In the genomic region with DNA sequence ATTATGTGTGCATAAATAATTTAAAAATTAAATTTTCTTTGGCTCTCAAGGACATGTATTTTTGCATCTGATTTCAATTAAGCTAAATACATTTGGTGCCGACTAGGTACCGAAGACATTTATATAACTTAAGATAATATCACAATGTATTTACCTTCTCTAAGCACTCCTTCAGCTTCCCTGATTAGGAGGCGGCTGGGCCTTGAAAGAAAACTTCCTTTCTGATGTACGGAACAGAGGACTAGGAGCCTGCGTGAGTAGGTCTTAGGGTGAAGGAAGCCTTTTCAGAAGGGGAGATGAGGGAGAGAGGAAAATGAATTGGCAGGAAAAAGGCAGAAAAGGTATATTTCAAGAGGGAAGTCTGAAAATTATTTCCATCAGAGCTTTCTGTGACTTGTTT, we compare ENCODE assay signal across 23 cellular contexts. TPM values are rescaled to one million over a fixed set of nuclear protein-coding genes. Genes with fewer than 3 reads are reported as not detected.
DNase-seq lines count a peak whose midpoint lies in the region; ATAC-seq and TF ChIP-seq lines count a peak whose summit lies in the region.
"Had no signal": no experiment of that assay in that cellular context is flagged by ENCODE, and none has a peak within 500 bp of the region (broad histone marks: within the 10 kb centered on the region; RNA-seq: fewer than 3 reads in every experiment).

No MANE protein-coding gene starts in this region.

- H3K9me3 Mint-ChIP-seq in stimulated activated memory B cell treated with anti-CD40 and anti-IgM and Interleukin-4, amounts not matched to agents 10 μg/mL and 1 μg/mL and 100 μg/mL, for 72 hours = no peaks in the 10 kb centered on the region
- H3K9me3 Mint-ChIP-seq: effector memory CD8-positive, alpha-beta T cell; HFFc6; nephron had no signal

- H4K20me1 ChIP-seq in SK-N-SH (ENCODE audit: insufficient read depth) = no peaks in the 10 kb centered on the region

- H3K4me3 Mint-ChIP-seq in stimulated activated memory B cell treated with anti-CD40 and anti-IgM and Interleukin-4, amounts not matched to agents 10 μg/mL and 1 μg/mL and 100 μg/mL, for 72 hours = peak overlapping the region; percentile 54
- H3K4me3 Mint-ChIP-seq: effector memory CD8-positive, alpha-beta T cell; HFFc6; nephron had no signal

- H3K4me1 Mint-ChIP-seq in stimulated activated memory B cell treated with anti-CD40 and anti-IgM and Interleukin-4, amounts not matched to agents 10 μg/mL and 1 μg/mL and 100 μg/mL, for 72 hours = peaks cover 46% of the 10 kb centered on the region
- H3K4me1 Mint-ChIP-seq: nephron had no signal

- no peaks in the 10 kb centered on the region for H3K9me3 ChIP-seq in SK-N-SH
- H3K9me3 ChIP-seq: MG63, uterus had no signal

- no peaks in the 10 kb centered on the region for H3K79me2 ChIP-seq in SK-N-SH (ENCODE audit: insufficient read depth)

- no peak overlapping the region for H3K4me2 ChIP-seq in SK-N-SH

- peak; percentile 58 for ATAC-seq in SK-N-SH treated with all-trans-retinoic acid at 6 μM for 48 hours
- no peak for ATAC-seq in stimulated activated memory B cell treated with anti-CD40 and anti-IgM and Interleukin-4, amounts not matched to agents 10 μg/mL and 1 μg/mL and 100 μg/mL, for 72 hours
- no peak for ATAC-seq in GM18511 (IDR thresholded peaks at IDR 0.05; ENCODE audit: unreplicated experiment)
- ATAC-seq: effector memory CD8-positive, alpha-beta T cell had no signal

- CTCF ChIA-PET in SK-N-SH (lab: Yijun Ruan, JAX) = interaction anchor here (1.3 to 1.4 kb wide), 2 partner anchors 27 to 109 kb away, joined by 3 read pairs; no protein-coding TSS in a partner anchor

- H3K4me1 ChIP-seq in SK-N-SH (ENCODE audit: control insufficient read depth in 1 of 2, insufficient read depth in 2 of 2, low read depth in 1 of 2, low read length in 1 of 2) = peaks cover 0 to 8% of the 10 kb centered on the region in 2 experiments; a peak in 1 of 4 replicates
- H3K4me1 ChIP-seq: uterus had no signal

- H3K9ac ChIP-seq in SK-N-SH = no peak overlapping the region

- H3K36me3 Mint-ChIP-seq in stimulated activated memory B cell treated with anti-CD40 and anti-IgM and Interleukin-4, amounts not matched to agents 10 μg/mL and 1 μg/mL and 100 μg/mL, for 72 hours = no peaks in the 10 kb centered on the region

- TF ChIP-seq EP300 in SK-N-SH (IDR thresholded peaks at IDR 0.05; ENCODE audit: borderline replicate concordance in 1 of 2, low read depth in 1 of 2, low read length in 1 of 2) = no peak

- no peaks in the 10 kb centered on the region for H3F3A ChIP-seq in SK-N-SH (replicated peaks; ENCODE audit: insufficient read depth)

- no peak overlapping the region for H3K4me3 ChIP-seq in SK-N-SH (ENCODE audit: low read depth in 2 of 2, low read length in 1 of 2)
- H3K4me3 ChIP-seq: MG63, SK-N-MC, skin epidermis, uterus had no signal

- H3K36me3 ChIP-seq in SK-N-SH (replicated peaks in 1 of 2; ENCODE audit: control insufficient read depth in 1 of 2, insufficient read depth in 2 of 2, low read length in 1 of 2) = no peaks in the 10 kb centered on the region
- H3K36me3 ChIP-seq: MG63, uterus had no signal

- DNase-seq in SK-N-SH (no peak), NCI-H69 (lab: John Stamatoyannopoulos, UW) (peak; percentile 41), cerebellar cortex (ENCODE audit: low spot score) (peak; percentile 8), dermis blood vessel endothelial cell (no peak), NCI-H446 treated with DMSO at 0.1 percent for 48 hours (lab: John Stamatoyannopoulos, UW) (no peak)
- DNase-seq: 8988T; activated CD8-positive, alpha-beta memory T cell treated with anti-CD3 and anti-CD28 coated beads for 24 hours; activated naive CD4-positive, alpha-beta T cell treated with anti-CD3 and anti-CD28 coated beads, Interleukin-2, amount 50 U/mL, for 16 hours; activated T-cell treated with anti-CD3 and anti-CD28 coated beads, Interleukin-2, amount 50 U/mL, for 48 hours; effector memory CD8-positive, alpha-beta T cell; HFFc6; IMR-90; NCI-H1694 treated with DMSO at 0.1 percent for 48 hours; stimulated activated CD4-positive, alpha-beta T cell treated with anti-CD3 and anti-CD28 coated beads, Interleukin-4, amount 100 ng/mL, for 24 hours; T-helper 9 cell had no signal

- H3K27me3 ChIP-seq in SK-N-SH (ENCODE audit: insufficient read depth) = no peaks in the 10 kb centered on the region
- H3K27me3 ChIP-seq: MG63, uterus had no signal

- no peaks in the 10 kb centered on the region for H3K9me2 ChIP-seq in SK-N-SH

- H3K27ac ChIP-seq in SK-N-SH (ENCODE audit: low read depth in 2 of 2, low read length in 1 of 2) = no peak overlapping the region
- H3K27ac ChIP-seq: SK-N-MC, uterus had no signal

- no peak for TF ChIP-seq RAD21 in SK-N-SH (IDR thresholded peaks at IDR 0.05; ENCODE audit: low read length)

- TF ChIP-seq CTCF in SK-N-SH (IDR thresholded peaks at IDR 0.05) = no peak

- H3K27me3 Mint-ChIP-seq in stimulated activated memory B cell treated with anti-CD40 and anti-IgM and Interleukin-4, amounts not matched to agents 10 μg/mL and 1 μg/mL and 100 μg/mL, for 72 hours = no peaks in the 10 kb centered on the region
- H3K27me3 Mint-ChIP-seq: effector memory CD8-positive, alpha-beta T cell had no signal

- H3K27ac Mint-ChIP-seq in stimulated activated memory B cell treated with anti-CD40 and anti-IgM and Interleukin-4, amounts not matched to agents 10 μg/mL and 1 μg/mL and 100 μg/mL, for 72 hours = peak overlapping the region; percentile 99
- H3K27ac Mint-ChIP-seq: effector memory CD8-positive, alpha-beta T cell; HFFc6; nephron had no signal

- no peak overlapping the region for H2AFZ ChIP-seq in SK-N-SH (ENCODE audit: low read depth)

- WGBS in SK-N-SH (ENCODE audit: low lambda C conversion rate) = 48% methylated on average over 5 of the region's 5 CpGs

- POLR2A ChIA-PET in SK-N-SH (lab: Yijun Ruan, JAX) = no interaction called here

TF ChIP-seq in SK-N-SH treated with all-trans-retinoic acid at 6 μM for 48 hours, 23 proteins besides CTCF, POLR2A, EP300 and RAD21 (continues in another document):
- no peak for TF ChIP-seq POU6F1 (CRISPR knock-in tag; IDR thresholded peaks at IDR 0.05; ENCODE audit: borderline replicate concordance, low read depth)
- TF ChIP-seq ZFP3 (CRISPR knock-in tag; IDR thresholded peaks at IDR 0.05) = no peak
- TF ChIP-seq RARB (CRISPR knock-in tag; IDR thresholded peaks at IDR 0.05) = no peak
- no peak for TF ChIP-seq CREB5 (CRISPR knock-in tag; IDR thresholded peaks at IDR 0.05; ENCODE audit: low read depth)

TF ChIP-seq in SK-N-SH, 30 proteins besides CTCF, POLR2A, EP300 and RAD21 (continues in another document):
- no peak for TF ChIP-seq ZBTB33 (IDR thresholded peaks at IDR 0.05; ENCODE audit: borderline replicate concordance, low read depth)
- no peak for TF ChIP-seq MXI1 (IDR thresholded peaks at IDR 0.05; ENCODE audit: low read depth, low read length)
- TF ChIP-seq RCOR1 (IDR thresholded peaks at IDR 0.05; ENCODE audit: low read length) = no peak
- TF ChIP-seq NRF1 (IDR thresholded peaks at IDR 0.05; ENCODE audit: low read depth, low read length) = no peak
- TF ChIP-seq GATA2 (CRISPR knock-in tag; IDR thresholded peaks at IDR 0.05) = no peak
- TF ChIP-seq TCF12 (IDR thresholded peaks at IDR 0.05) = no peak
- no peak for TF ChIP-seq TAF1 (IDR thresholded peaks at IDR 0.05; ENCODE audit: borderline replicate concordance, low read depth, low read length)
- TF ChIP-seq, protein P1, sequence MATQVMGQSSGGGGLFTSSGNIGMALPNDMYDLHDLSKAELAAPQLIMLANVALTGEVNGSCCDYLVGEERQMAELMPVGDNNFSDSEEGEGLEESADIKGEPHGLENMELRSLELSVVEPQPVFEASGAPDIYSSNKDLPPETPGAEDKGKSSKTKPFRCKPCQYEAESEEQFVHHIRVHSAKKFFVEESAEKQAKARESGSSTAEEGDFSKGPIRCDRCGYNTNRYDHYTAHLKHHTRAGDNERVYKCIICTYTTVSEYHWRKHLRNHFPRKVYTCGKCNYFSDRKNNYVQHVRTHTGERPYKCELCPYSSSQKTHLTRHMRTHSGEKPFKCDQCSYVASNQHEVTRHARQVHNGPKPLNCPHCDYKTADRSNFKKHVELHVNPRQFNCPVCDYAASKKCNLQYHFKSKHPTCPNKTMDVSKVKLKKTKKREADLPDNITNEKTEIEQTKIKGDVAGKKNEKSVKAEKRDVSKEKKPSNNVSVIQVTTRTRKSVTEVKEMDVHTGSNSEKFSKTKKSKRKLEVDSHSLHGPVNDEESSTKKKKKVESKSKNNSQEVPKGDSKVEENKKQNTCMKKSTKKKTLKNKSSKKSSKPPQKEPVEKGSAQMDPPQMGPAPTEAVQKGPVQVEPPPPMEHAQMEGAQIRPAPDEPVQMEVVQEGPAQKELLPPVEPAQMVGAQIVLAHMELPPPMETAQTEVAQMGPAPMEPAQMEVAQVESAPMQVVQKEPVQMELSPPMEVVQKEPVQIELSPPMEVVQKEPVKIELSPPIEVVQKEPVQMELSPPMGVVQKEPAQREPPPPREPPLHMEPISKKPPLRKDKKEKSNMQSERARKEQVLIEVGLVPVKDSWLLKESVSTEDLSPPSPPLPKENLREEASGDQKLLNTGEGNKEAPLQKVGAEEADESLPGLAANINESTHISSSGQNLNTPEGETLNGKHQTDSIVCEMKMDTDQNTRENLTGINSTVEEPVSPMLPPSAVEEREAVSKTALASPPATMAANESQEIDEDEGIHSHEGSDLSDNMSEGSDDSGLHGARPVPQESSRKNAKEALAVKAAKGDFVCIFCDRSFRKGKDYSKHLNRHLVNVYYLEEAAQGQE (IDR thresholded peaks at IDR 0.05; ENCODE audit: low read depth, low read length) = no peak
- TF ChIP-seq MAX (IDR thresholded peaks at IDR 0.05; ENCODE audit: low read depth) = no peak
- no peak for TF ChIP-seq GABPA (IDR thresholded peaks at IDR 0.05; ENCODE audit: low read depth)

RNA-seq across cellular contexts. Expression of gene DDX6, which starts 28.7 kb away (rescaled TPM):
- polyA plus RNA-seq in SK-N-SH (2012; rRNA removed) = 7.9 and 13.0 TPM in 2 replicates
- polyA plus RNA-seq in SK-N-SH (2012; cell fraction: cytosol; rRNA removed) = 10.6 and 12.3 TPM in 2 replicates
- 4.6 and 11.1 TPM in 2 replicates for polyA plus RNA-seq in SK-N-SH (2012; cell fraction: nucleus; rRNA removed)
- total RNA-seq in dermis blood vessel endothelial cell = 131 and 184 TPM in 2 replicates

Comparison
In these comparisons a context has a peak if more than half of its experiments do, and no peak if none do; other contexts are left out.
1. DNase-seq: peak in NCI-H69 (single experiment) and cerebellar cortex (single experiment); none in SK-N-SH (single experiment), dermis blood vessel endothelial cell (single experiment) and NCI-H446 treated with DMSO at 0.1 percent for 48 hours (single experiment).